15 cellular contexts compared by ENCODE assay signal in the genomic region with DNA sequence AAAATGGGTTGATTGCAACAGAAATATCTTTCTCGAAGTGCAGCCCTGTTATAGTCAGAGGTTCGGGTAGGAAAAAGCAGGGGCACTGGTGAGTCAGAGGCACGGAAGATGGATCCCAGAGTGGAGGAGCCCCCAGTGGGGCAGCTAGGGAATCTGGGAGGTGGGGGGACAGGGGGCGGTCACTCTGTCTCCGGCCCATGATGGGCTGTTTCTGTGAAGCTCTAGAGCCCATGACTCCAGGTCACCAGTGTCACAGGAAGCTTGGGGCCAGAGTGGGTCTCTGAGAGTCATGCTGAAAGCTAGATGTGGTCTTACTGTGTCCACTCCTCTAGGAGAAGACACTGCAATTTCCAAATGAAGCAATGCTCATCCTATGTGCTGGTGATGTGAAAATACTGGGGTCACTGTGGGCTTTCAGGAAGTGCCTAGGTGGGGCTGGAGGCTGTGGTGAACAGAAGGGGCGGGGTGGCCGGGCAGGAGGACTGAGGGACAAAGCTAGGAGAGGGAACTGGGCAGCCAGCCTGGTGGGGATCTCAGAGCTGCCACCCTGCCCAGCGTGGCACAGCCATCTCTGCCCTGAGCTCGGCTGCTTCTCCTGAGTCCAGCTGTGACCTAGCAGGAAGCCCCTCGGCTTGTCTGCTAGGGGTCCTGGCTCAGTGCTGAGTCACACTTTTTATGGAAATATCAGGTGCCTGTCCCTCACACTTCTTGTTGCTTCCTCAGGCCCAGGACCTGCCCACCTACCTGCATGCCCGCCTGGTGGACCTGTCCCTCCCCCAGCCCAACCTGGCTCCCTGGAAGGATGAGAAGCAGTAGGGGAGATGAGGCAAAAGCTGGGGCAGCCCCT. TPM values are rescaled to one million over a fixed set of nuclear protein-coding genes. Genes with fewer than 3 reads are reported as not detected.
DNase-seq lines count a peak whose midpoint lies in the region; ATAC-seq and TF ChIP-seq lines count a peak whose summit lies in the region.
"Had no signal": no experiment of that assay in that cellular context is flagged by ENCODE, and none has a peak within 500 bp of the region (broad histone marks: within the 10 kb centered on the region; RNA-seq: fewer than 3 reads in every experiment).

No MANE protein-coding gene starts in this region.

- H3K27ac Mint-ChIP-seq in T-helper 1 cell treated with Interleukin-12 subunit alpha and Interleukin-12 subunit beta and Interleukin-4 antibody, amounts not matched to agents 30 μg/mL and 1 μg/mL, for 36 hours, result peak overlapping the region; percentile 87
- peak overlapping the region; percentile 90 to 92 for H3K27ac Mint-ChIP-seq in activated naive CD4-positive, alpha-beta T cell treated with anti-CD3 and anti-CD28 coated beads, Interleukin-2, amount 50 U/mL, for 72 hours
- H3K27ac Mint-ChIP-seq in neural progenitor cell, result peak overlapping the region; percentile 60
- no peak overlapping the region for H3K27ac Mint-ChIP-seq in chondrocyte (ENCODE audit: unreplicated experiment)

- H3K27ac ChIP-seq in neural progenitor cell, result no peak overlapping the region
- H3K27ac ChIP-seq: C4-2B, gastrocnemius medialis, thoracic aorta had no signal

- H3K9me3 Mint-ChIP-seq in T-helper 1 cell treated with Interleukin-12 subunit alpha and Interleukin-12 subunit beta and Interleukin-4 antibody, amounts not matched to agents 30 μg/mL and 1 μg/mL, for 36 hours, result no peaks in the 10 kb centered on the region
- peaks cover 0 to 6% of the 10 kb centered on the region in 2 donors for H3K9me3 Mint-ChIP-seq in activated naive CD4-positive, alpha-beta T cell treated with anti-CD3 and anti-CD28 coated beads, Interleukin-2, amount 50 U/mL, for 72 hours
- peaks cover 15% of the 10 kb centered on the region for H3K9me3 Mint-ChIP-seq in neural progenitor cell
- H3K9me3 Mint-ChIP-seq in chondrocyte (ENCODE audit: low read depth), result no peaks in the 10 kb centered on the region

- no peaks in the 10 kb centered on the region for H3K36me3 ChIP-seq in neural progenitor cell
- H3K36me3 ChIP-seq: gastrocnemius medialis, thoracic aorta had no signal

- H3K79me2 ChIP-seq in neural progenitor cell (ENCODE audit: low read depth), result no peaks in the 10 kb centered on the region

- H3K4me3 Mint-ChIP-seq in T-helper 1 cell treated with Interleukin-12 subunit alpha and Interleukin-12 subunit beta and Interleukin-4 antibody, amounts not matched to agents 30 μg/mL and 1 μg/mL, for 36 hours, result peak overlapping the region; percentile 24
- no peak overlapping the region for H3K4me3 Mint-ChIP-seq in neural progenitor cell
- H3K4me3 Mint-ChIP-seq in chondrocyte (ENCODE audit: unreplicated experiment), result no peak overlapping the region

- H3K9ac ChIP-seq in neural progenitor cell, result no peak overlapping the region

- H3K27me3 ChIP-seq in neural progenitor cell, result no peaks in the 10 kb centered on the region

- H3K9me3 ChIP-seq in neural progenitor cell (ENCODE audit: low read depth), result no peaks in the 10 kb centered on the region
- H3K9me3 ChIP-seq: gastrocnemius medialis, thoracic aorta had no signal

- no peaks in the 10 kb centered on the region for H3K36me3 Mint-ChIP-seq in T-helper 1 cell treated with Interleukin-12 subunit alpha and Interleukin-12 subunit beta and Interleukin-4 antibody, amounts not matched to agents 30 μg/mL and 1 μg/mL, for 36 hours (ENCODE audit: low read depth)
- H3K36me3 Mint-ChIP-seq in activated naive CD4-positive, alpha-beta T cell treated with anti-CD3 and anti-CD28 coated beads, Interleukin-2, amount 50 U/mL, for 72 hours, result peaks cover 0 to 13% of the 10 kb centered on the region in 2 donors
- H3K36me3 Mint-ChIP-seq in neural progenitor cell, result no peaks in the 10 kb centered on the region
- no peaks in the 10 kb centered on the region for H3K36me3 Mint-ChIP-seq in chondrocyte (ENCODE audit: low read depth)

- peaks cover 52% of the 10 kb centered on the region for H3K4me1 Mint-ChIP-seq in T-helper 1 cell treated with Interleukin-12 subunit alpha and Interleukin-12 subunit beta and Interleukin-4 antibody, amounts not matched to agents 30 μg/mL and 1 μg/mL, for 36 hours (ENCODE audit: low read depth)
- H3K4me1 Mint-ChIP-seq in neural progenitor cell (peaks cover 4% of the 10 kb centered on the region), chondrocyte (ENCODE audit: low read depth) (no peaks in the 10 kb centered on the region)

- H3K4me2 ChIP-seq in neural progenitor cell, result no peak overlapping the region

- H3K4me3 ChIP-seq in neural progenitor cell, result no peak overlapping the region
- H3K4me3 ChIP-seq: gastrocnemius medialis, thoracic aorta had no signal

- TF ChIP-seq CTCF in neural progenitor cell (IDR thresholded peaks at IDR 0.05), result no peak
- no peak for TF ChIP-seq CTCF in chondrocyte (IDR thresholded peaks at IDR 0.05)

- H3F3A ChIP-seq in neural progenitor cell (ENCODE audit: low read depth), result no peaks in the 10 kb centered on the region

- H3K4me1 ChIP-seq in neural progenitor cell, result peaks cover 5% of the 10 kb centered on the region
- H3K4me1 ChIP-seq: gastrocnemius medialis had no signal

- no peaks in the 10 kb centered on the region for H4K20me1 ChIP-seq in neural progenitor cell (ENCODE audit: low read depth)

- ATAC-seq in activated naive CD4-positive, alpha-beta T cell treated with anti-CD3 and anti-CD28 coated beads, Interleukin-2, amount 50 U/mL, for 72 hours, result peak in 1 of 2 donors; percentile 18
- no peak for ATAC-seq in GM21737 (IDR thresholded peaks at IDR 0.05; ENCODE audit: unreplicated experiment)
- ATAC-seq: gastrocnemius medialis had no signal

- H3K27me3 Mint-ChIP-seq in T-helper 1 cell treated with Interleukin-12 subunit alpha and Interleukin-12 subunit beta and Interleukin-4 antibody, amounts not matched to agents 30 μg/mL and 1 μg/mL, for 36 hours (ENCODE audit: low read depth), result no peaks in the 10 kb centered on the region
- H3K27me3 Mint-ChIP-seq in neural progenitor cell (ENCODE audit: insufficient read depth, low read depth) (peaks cover 4% of the 10 kb centered on the region), chondrocyte (ENCODE audit: low read depth) (peaks cover 15% of the 10 kb centered on the region)

- H2AFZ ChIP-seq in neural progenitor cell (replicated peaks), result no peak overlapping the region

- DNase-seq in T-helper 1 cell, result no peak
- peak; percentile 7 for DNase-seq in MV-4-11 (lab: John Stamatoyannopoulos, UW)
- DNase-seq in activated naive CD4-positive, alpha-beta T cell treated with anti-CD3 and anti-CD28 coated beads, Interleukin-2, amount 50 U/mL, for 72 hours (ENCODE audit: low spot score in 2 of 2), result peak in 1 of 2 donors; percentile 56
- no peak for DNase-seq in neural progenitor cell (ENCODE audit: low spot score)
- DNase-seq in chondrocyte (ENCODE audit: low spot score), result no peak
- no peak for DNase-seq in globus pallidus (ENCODE audit: low spot score)
- DNase-seq: 8988T, amniotic stem cell, gastrocnemius medialis, NCI-H146, NCI-H446 had no signal

RNA-seq across cellular contexts. Expression of a gene that starts 54.2 kb away (rescaled TPM):
- total RNA-seq in activated naive CD4-positive, alpha-beta T cell treated with anti-CD3 and anti-CD28 coated beads, Interleukin-2, amount 50 U/mL, for 72 hours, result 100 to 1,000 TPM; 334 to 809 TPM
- total RNA-seq in neural progenitor cell (ENCODE audit: low replicate concordance), result 0.11 and 0.53 TPM in 2 replicates
- total RNA-seq in chondrocyte, result 0.05 TPM in 1 of 3 replicates, not detected in the others

Comparison
In these comparisons a context has a peak if more than half of its experiments do, and no peak if none do; other contexts are left out.
1. RNA of a gene that starts 54.2 kb away (total RNA-seq): 334 to 809 TPM in activated naive CD4-positive, alpha-beta T cell treated with anti-CD3 and anti-CD28 coated beads, Interleukin-2, amount 50 U/mL, for 72 hours; 0.11 to 0.53 TPM in neural progenitor cell and 0.05 TPM in chondrocyte; every median in the first group is over 100 times any median in the second.